In genomic region chr11:63623513-63624140, GRCh38 we compare ENCODE assay signal across 26 cellular contexts. TPM values are rescaled to one million over a fixed set of nuclear protein-coding genes. Genes with fewer than 3 reads are reported as not detected.
A peak's percentile ranks its signal among the peaks of the same experiment; 100 is the strongest.
DNase-seq lines count a peak whose midpoint lies in the region; ATAC-seq and TF ChIP-seq lines count a peak whose summit lies in the region.
"Had no signal": no experiment of that assay in that cellular context is flagged by ENCODE, and none has a peak within 500 bp of the region (broad histone marks: within the 10 kb centered on the region; RNA-seq: fewer than 3 reads in every experiment).

No MANE protein-coding gene starts in this region.

- ATAC-seq in HCT116 (0 out of 2 replicates have a peak, but pooled peaks have one; percentile 20), PC-3 (no peak)
- no peak for ATAC-seq in activated CD4-positive, CD25-positive, alpha-beta regulatory T cell treated with anti-CD3 and anti-CD28 coated beads, Interleukin-2, amount 50 U/mL, for 24 hours
- ATAC-seq: activated CD8-positive, alpha-beta T cell treated with anti-CD3 and anti-CD28 coated beads for 36 hours had no signal

- intact Hi-C loops in Caco-2 (cut with micrococcal nuclease; ENCODE audit: unreplicated experiment) = loop anchor here (2.0 to 5.0 kb wide), 2 partner anchors 96 to 133 kb away; partner anchors contain the start of gene PLAAT5
- intact Hi-C loops in HCT116 (cut with micrococcal nuclease) = no loop called here
- intact Hi-C loops in PC-3 (cut with micrococcal nuclease) = no loop called here
- intact Hi-C loops in spleen (cut with DNase I; ENCODE audit: low total_unique reads) = no loop called here

- no peaks in the 10 kb centered on the region for H3F3A ChIP-seq in PC-3 (ENCODE audit: low read length, unreplicated experiment)

- no peaks in the 10 kb centered on the region for H3K27me3 Mint-ChIP-seq in Caco-2 (ENCODE audit: insufficient read depth, unreplicated experiment)
- H3K27me3 Mint-ChIP-seq: activated CD8-positive, alpha-beta T cell treated with anti-CD3 and anti-CD28 coated beads for 36 hours; brain; stimulated activated naive CD8-positive, alpha-beta T cell treated with anti-CD3 and anti-CD28 coated beads, Interleukin-15, Interleukin-2, amounts not matched to agents 100 ng/mL and 50 ng/mL, for 24 hours had no signal

- no peaks in the 10 kb centered on the region for H3K9me3 ChIP-seq in Caco-2
- H3K9me3 ChIP-seq in HCT116 (ENCODE audit: control insufficient read depth in 1 of 2, insufficient read depth in 1 of 2, low read depth in 1 of 2, low read length in 2 of 2) = no peaks in the 10 kb centered on the region
- no peaks in the 10 kb centered on the region for H3K9me3 ChIP-seq in adipocyte (ENCODE audit: control insufficient read depth, low read length)
- no peaks in the 10 kb centered on the region for H3K9me3 ChIP-seq in PC-3 (ENCODE audit: low read length)
- no peaks in the 10 kb centered on the region for H3K9me3 ChIP-seq in spleen
- H3K9me3 ChIP-seq: BLaER1 treated with 17β-estradiol and CSF1 and Interleukin-3, amounts not matched to agents 10 nM and 100 nM had no signal

- peaks cover 37% of the 10 kb centered on the region for H3K36me3 Mint-ChIP-seq in Caco-2 (ENCODE audit: insufficient read depth, unreplicated experiment)

- H3K27ac ChIP-seq in HCT116 (ENCODE audit: low read depth, low read length) (no peak overlapping the region), PC-3 (ENCODE audit: low read length) (no peak overlapping the region), spleen (no peak overlapping the region)

- no TSS peak for BruUV-seq in Caco-2 (replicated peaks; lab: Mats Ljungman, UMichigan)
- no TSS peak for BruUV-seq in HCT116 (replicated peaks; lab: Mats Ljungman, UMichigan)
- no TSS peak for BruUV-seq in PC-3 (replicated peaks; lab: Mats Ljungman, UMichigan)

- no peaks in the 10 kb centered on the region for H4K20me1 ChIP-seq in HCT116 (ENCODE audit: insufficient read depth)
- no peaks in the 10 kb centered on the region for H4K20me1 ChIP-seq in PC-3 (ENCODE audit: low read length)
- H4K20me1 ChIP-seq: BLaER1 treated with 17β-estradiol and CSF1 and Interleukin-3, amounts not matched to agents 10 nM and 100 nM had no signal

- CTCF ChIA-PET in Caco-2 (lab: Charles Lee) = interaction anchor here (1.2 kb wide), 1 partner anchor 145 kb away, joined by 3 read pairs; no protein-coding TSS in a partner anchor
- CTCF ChIA-PET in HCT116 (lab: Charles Lee) = interaction anchor here (1.6 kb wide), 1 partner anchor 15 kb away, joined by 4 read pairs; no protein-coding TSS in a partner anchor
- CTCF ChIA-PET in PC-3 (lab: Charles Lee) = no interaction called here

- H3K4me3 Mint-ChIP-seq in Caco-2 (ENCODE audit: unreplicated experiment) = no peak overlapping the region
- H3K4me3 Mint-ChIP-seq: activated B cell treated with CpG ODN at 0.5 μM for 24 hours; activated CD8-positive, alpha-beta T cell treated with anti-CD3 and anti-CD28 coated beads for 36 hours; brain; stimulated activated naive CD8-positive, alpha-beta T cell treated with anti-CD3 and anti-CD28 coated beads, Interleukin-15, Interleukin-2, amounts not matched to agents 100 ng/mL and 50 ng/mL, for 24 hours had no signal

- H3K79me2 ChIP-seq in HCT116 (ENCODE audit: insufficient read depth, low read length) = no peaks in the 10 kb centered on the region
- H3K79me2 ChIP-seq in PC-3 (ENCODE audit: low read length) = no peaks in the 10 kb centered on the region

- DNase-seq in Caco-2 (no peak), HCT116 (ENCODE audit: low read depth, low spot score) (no peak), adipocyte (ENCODE audit: low read depth) (peak; percentile 32), left kidney (ENCODE audit: low read depth, low spot score) (peak; percentile 17), PC-3 (no peak), KBM-7 (no peak), spleen (no peak)
- DNase-seq: activated B cell treated with CpG ODN at 0.5 μM for 24 hours; activated CD8-positive, alpha-beta T cell treated with anti-CD3 and anti-CD28 coated beads for 36 hours; activated gamma-delta T cell; activated T-cell treated with anti-CD3 and anti-CD28 coated beads, Interleukin-2, amount 50 U/mL, for 1 hour; COR-L47; effector CD4-positive, alpha-beta T cell; EL; KG1; MM.1S; NCI-H1417 treated with DMSO at 0.1 percent for 48 hours; NCI-H2107; NCI-H526 treated with DMSO at 0.1 percent for 48 hours; posterior cingulate gyrus; SHP77 had no signal

- TF ChIP-seq POLR2A in HCT116 (IDR thresholded peaks at IDR 0.05; ENCODE audit: borderline replicate concordance, extremely low read depth, insufficient read depth, insufficient read length) = no peak
- no peak for TF ChIP-seq POLR2A in spleen (IDR thresholded peaks at IDR 0.05)

- H3K4me1 Mint-ChIP-seq in Caco-2 (ENCODE audit: low read depth, unreplicated experiment) = peaks cover 43% of the 10 kb centered on the region
- H3K4me1 Mint-ChIP-seq: brain had no signal

- no peaks in the 10 kb centered on the region for H3K9me3 Mint-ChIP-seq in Caco-2 (ENCODE audit: unreplicated experiment)
- H3K9me3 Mint-ChIP-seq: activated B cell treated with CpG ODN at 0.5 μM for 24 hours; activated CD8-positive, alpha-beta T cell treated with anti-CD3 and anti-CD28 coated beads for 36 hours; brain; stimulated activated naive CD8-positive, alpha-beta T cell treated with anti-CD3 and anti-CD28 coated beads, Interleukin-15, Interleukin-2, amounts not matched to agents 100 ng/mL and 50 ng/mL, for 24 hours had no signal

- no peak for TF ChIP-seq RAD21 in HCT116 (IDR thresholded peaks at IDR 0.05; ENCODE audit: low read depth)

- peak overlapping the region; percentile 69 for H3K27ac Mint-ChIP-seq in Caco-2 (ENCODE audit: unreplicated experiment)
- H3K27ac Mint-ChIP-seq: activated B cell treated with CpG ODN at 0.5 μM for 24 hours; activated CD8-positive, alpha-beta T cell treated with anti-CD3 and anti-CD28 coated beads for 36 hours; brain; stimulated activated naive CD8-positive, alpha-beta T cell treated with anti-CD3 and anti-CD28 coated beads, Interleukin-15, Interleukin-2, amounts not matched to agents 100 ng/mL and 50 ng/mL, for 24 hours had no signal

- H3K4me1 ChIP-seq in Caco-2 (peaks cover 56% of the 10 kb centered on the region), HCT116 (ENCODE audit: control insufficient read depth in 1 of 2, insufficient read depth in 2 of 2, low read length in 2 of 2) (peaks cover 0 to 14% of the 10 kb centered on the region in 2 experiments; a peak in 2 of 4 replicates), adipocyte (ENCODE audit: control insufficient read depth, insufficient read depth, low read length) (no peaks in the 10 kb centered on the region), PC-3 (ENCODE audit: insufficient read depth, low read length) (peaks cover 24% of the 10 kb centered on the region), spleen (peaks cover 0 to 24% (median 5%) of the 10 kb centered on the region in 6 donors)

- in situ Hi-C loops in KBM-7 (cut with MboI; ENCODE audit: low pct_unique_long_range_greater_than_20kb, low sequenced_read_pairs) = no loop called here

- RAD21 ChIA-PET in HCT116 (lab: Charles Lee; ENCODE audit: low non-redundant PET in 1 of 2, low total read pairs in 2 of 2, uncharacterized antibody in 2 of 2, unreplicated experiment in 2 of 2) = no interaction called here

- H3K4me3 ChIP-seq in Caco-2 (ENCODE audit: low read depth, low read length) (no peak overlapping the region), HCT116 (replicated peaks in 1 of 2; ENCODE audit: low read depth in 1 of 2, low read length in 2 of 2) (no peak overlapping the region), adipocyte (ENCODE audit: low read length) (no peak overlapping the region), PC-3 (ENCODE audit: low read length) (no peak overlapping the region), spleen (no peak overlapping the region)
- H3K4me3 ChIP-seq: BLaER1 treated with 17β-estradiol and CSF1 and Interleukin-3, amounts not matched to agents 10 nM and 100 nM had no signal

- TF ChIP-seq CTCF in Caco-2 (IDR thresholded peaks at IDR 0.05; ENCODE audit: insufficient read depth in 1 of 2, low read depth in 1 of 2, low read length in 1 of 2, severe bottlenecking in 1 of 2, unreplicated experiment in 1 of 2) (no peak), HCT116 (IDR thresholded peaks at IDR 0.05 in 2 of 3, conservative IDR thresholded peaks at IDR 0.05 in 1 of 3; ENCODE audit: borderline replicate concordance in 1 of 3, insufficient read depth in 1 of 3, low read depth in 2 of 3, low read length in 2 of 3) (no peak), PC-3 (conservative IDR thresholded peaks at IDR 0.05; ENCODE audit: low read depth, low read length) (no peak), spleen (IDR thresholded peaks at IDR 0.05 in 8 of 11, conservative IDR thresholded peaks at IDR 0.05 in 3 of 11) (no peak)

- H3K9me2 ChIP-seq in HCT116 (ENCODE audit: insufficient read depth) (no peaks in the 10 kb centered on the region), PC-3 (replicated peaks; ENCODE audit: low read length) (no peaks in the 10 kb centered on the region)

- H3K4me2 ChIP-seq in HCT116 (ENCODE audit: low read length) = no peak overlapping the region
- H3K4me2 ChIP-seq in PC-3 (ENCODE audit: low read length) = no peak overlapping the region

- H3K27me3 ChIP-seq in Caco-2 (replicated peaks; ENCODE audit: control insufficient read depth, insufficient read depth, low read length) (no peaks in the 10 kb centered on the region), HCT116 (ENCODE audit: insufficient read depth, low read length) (0 out of 2 replicates have a peak, but pooled peaks cover 4% of the 10 kb centered on the region), adipocyte (replicated peaks; ENCODE audit: control insufficient read depth, insufficient read depth, low read length) (no peaks in the 10 kb centered on the region), PC-3 (ENCODE audit: low read length) (no peaks in the 10 kb centered on the region), spleen (replicated peaks in 1 of 7) (no peaks in the 10 kb centered on the region)
- H3K27me3 ChIP-seq: BLaER1 treated with 17β-estradiol and CSF1 and Interleukin-3, amounts not matched to agents 10 nM and 100 nM had no signal

- H2AFZ ChIP-seq in HCT116 (ENCODE audit: low read depth, low read length, poor library complexity, severe bottlenecking) = no peak overlapping the region
- H2AFZ ChIP-seq in PC-3 (ENCODE audit: low read length) = no peak overlapping the region

- H3K36me3 ChIP-seq in Caco-2 (ENCODE audit: control insufficient read depth, insufficient read depth, low read length) (no peaks in the 10 kb centered on the region), HCT116 (ENCODE audit: control insufficient read depth in 1 of 2, insufficient read depth in 2 of 2, low read length in 2 of 2) (0 out of 4 replicates have a peak, but pooled peaks cover 0 to 2% of the 10 kb centered on the region in 2 experiments), adipocyte (ENCODE audit: control insufficient read depth, insufficient read depth, low read length, severe bottlenecking) (peaks cover 17% of the 10 kb centered on the region), PC-3 (ENCODE audit: low read depth, low read length) (peaks cover 7% of the 10 kb centered on the region; the same call in 1 of the 2 replicates), spleen (peaks cover 0 to 18% (median 10%) of the 10 kb centered on the region in 6 donors)

- POLR2A ChIA-PET in Caco-2 (lab: Charles Lee) = no interaction called here
- POLR2A ChIA-PET in HCT116 (lab: Charles Lee) = no interaction called here
- POLR2A ChIA-PET in PC-3 (lab: Charles Lee; ENCODE audit: unreplicated experiment) = interaction anchor here (0.5 kb wide), 1 partner anchor 856 kb away, joined by 8 read pairs; no protein-coding TSS in a partner anchor

- WGBS in spleen, 5 donors = 56 to 82% (median 75%) methylated on average over 7 of the region's 7 CpGs

- H3K9ac ChIP-seq in HCT116 (ENCODE audit: low read length) = no peak overlapping the region
- no peak overlapping the region for H3K9ac ChIP-seq in adipocyte (ENCODE audit: low read length)
- H3K9ac ChIP-seq in PC-3 (ENCODE audit: low read length) = no peak overlapping the region
- H3K9ac ChIP-seq: BLaER1 treated with 17β-estradiol and CSF1 and Interleukin-3, amounts not matched to agents 10 nM and 100 nM had no signal

RNA-seq across cellular contexts. Expression of gene PLAAT3, which starts 9.4 kb away (rescaled TPM):
- total RNA-seq in Caco-2 (2022) = 50.9 and 57.9 TPM in 2 replicates
- total RNA-seq in HCT116 (2021; ENCODE audit: unreplicated experiment) = 31.1 TPM
- polyA plus RNA-seq in HCT116 (2012) = 31.2 and 35.1 TPM in 2 replicates
- total RNA-seq in PC-3 (2014; rRNA removed) = 57.8 and 69.0 TPM in 2 replicates
- total RNA-seq in spleen = 10 to 100 TPM; 14.5 to 35.1 (median 24.9) TPM
- 10 to 100 TPM; 15.9 to 25.6 (median 24.6) TPM for polyA plus RNA-seq in spleen
- polyA plus RNA-seq: neural cell had no signal

RNA-seq across cellular contexts. Expression of gene ATL3, which starts 47.5 kb away (rescaled TPM):
- total RNA-seq in Caco-2 (2022) = 50.2 and 55.1 TPM in 2 replicates
- 32.3 TPM for total RNA-seq in HCT116 (2021; ENCODE audit: unreplicated experiment)
- 9.6 and 11.4 TPM in 2 replicates for polyA plus RNA-seq in HCT116 (2012)
- total RNA-seq in PC-3 (2014; rRNA removed) = 47.2 and 51.0 TPM in 2 replicates
- 10 to 100 TPM; 43.4 to 58.5 (median 46.3) TPM for total RNA-seq in spleen
- polyA plus RNA-seq in spleen = 10 to 100 TPM in 1 of 3 donors, 1 to 10 TPM in 2; 5.7 to 10.9 (median 8.2) TPM

RNA-seq across cellular contexts. Expression of gene RTN3, which starts 57.7 kb away (rescaled TPM):
- total RNA-seq in Caco-2 (2022) (162 and 179 TPM in 2 replicates), HCT116 (2021; ENCODE audit: unreplicated experiment) (95.0 TPM), PC-3 (2014; rRNA removed) (100 and 133 TPM in 2 replicates), spleen (100 to 1,000 TPM in 4 of 7 donors, 10 to 100 TPM in 3; 66.7 to 166 (median 101) TPM)
- 91.4 and 94.4 TPM in 2 replicates for polyA plus RNA-seq in HCT116 (2012)
- 10 to 100 TPM; 17.6 to 24.9 (median 24.8) TPM for polyA plus RNA-seq in spleen

Comparison
In these comparisons a context has a peak if more than half of its experiments do, and no peak if none do; other contexts are left out.
1. DNase-seq: peak in adipocyte (single experiment) and left kidney (single experiment); none in Caco-2 (0 of 2), HCT116 (single experiment), PC-3 (single experiment), KBM-7 (single experiment) and spleen (single experiment).